10 cellular contexts compared by ENCODE assay signal in genomic region chr17:16440814-16441629, GRCh38.
DNase-seq lines count a peak whose midpoint lies in the region; ATAC-seq, FAIRE-seq and TF ChIP-seq lines count a peak whose summit lies in the region.
"Had no signal": no experiment of that assay in that cellular context is flagged by ENCODE, and none has a peak within 500 bp of the region (broad histone marks: within the 10 kb centered on the region; RNA-seq: fewer than 3 reads in every experiment).

No MANE protein-coding gene starts in this region.

- H3K4me3 Mint-ChIP-seq in T-helper 2 cell treated with Interferon-gamma antibody and Interleukin-4, amounts not matched to agents 5 μg/mL and 100 μg/mL, for 36 hours: peak overlapping the region; percentile 99

- peaks cover 62% of the 10 kb centered on the region for H3K36me3 Mint-ChIP-seq in T-helper 2 cell treated with Interferon-gamma antibody and Interleukin-4, amounts not matched to agents 5 μg/mL and 100 μg/mL, for 36 hours (ENCODE audit: low read depth)

- H3K4me3 ChIP-seq in epithelial cell of esophagus (ENCODE audit: low read length) (peak overlapping the region; percentile 95), skin epidermis (peak overlapping the region in 5 of 7 experiments; percentile 68 to 97 (median 93))

- no peak for ATAC-seq in HG03045 (IDR thresholded peaks at IDR 0.05; ENCODE audit: unreplicated experiment)

- H3K27me3 Mint-ChIP-seq in T-helper 2 cell treated with Interferon-gamma antibody and Interleukin-4, amounts not matched to agents 5 μg/mL and 100 μg/mL, for 36 hours (ENCODE audit: low read depth): no peaks in the 10 kb centered on the region

- no peaks in the 10 kb centered on the region for H3K9me3 Mint-ChIP-seq in T-helper 2 cell treated with Interferon-gamma antibody and Interleukin-4, amounts not matched to agents 5 μg/mL and 100 μg/mL, for 36 hours

- H3K27ac ChIP-seq in RWPE1: peak overlapping the region; percentile 94
- H3K27ac ChIP-seq in skin epidermis: peak overlapping the region in 10 of 21 experiments; percentile 8 to 97 (median 94)

- CTCF ChIA-PET in RWPE1 (lab: Yijun Ruan, JAX): interaction anchor here (0.5 to 1.3 kb wide), 4 partner anchors 10 to 747 kb away, joined by 3 to 11 read pairs (median 4); no protein-coding TSS in a partner anchor

- TF ChIP-seq CTCF in RWPE1 (conservative IDR thresholded peaks at IDR 0.05; ENCODE audit: low read depth): no peak
- no peak for TF ChIP-seq CTCF in epithelial cell of esophagus (IDR thresholded peaks at IDR 0.05; ENCODE audit: insufficient read depth, low read depth, low read length, missing control alignments)

- POLR2A ChIA-PET in RWPE1 (lab: Yijun Ruan, JAX; ENCODE audit: low non-redundant PET): no interaction called here

- H3K4me1 Mint-ChIP-seq in T-helper 2 cell treated with Interferon-gamma antibody and Interleukin-4, amounts not matched to agents 5 μg/mL and 100 μg/mL, for 36 hours (ENCODE audit: low read depth): peaks cover 26% of the 10 kb centered on the region

- FAIRE-seq in RCC 7860 (lab: Jason Lieb, UNC): no peak

- peak overlapping the region; percentile 98 for H3K27ac Mint-ChIP-seq in T-helper 2 cell treated with Interferon-gamma antibody and Interleukin-4, amounts not matched to agents 5 μg/mL and 100 μg/mL, for 36 hours

- DNase-seq in T-helper 2 cell treated with Interferon-gamma antibody and Interleukin-4, amounts not matched to agents 5 μg/mL and 100 μg/mL, for 36 hours (ENCODE audit: low spot score): no peak
- DNase-seq in T-helper 2 cell (no peak), RWPE1 (ENCODE audit: low spot score) (no peak), epithelial cell of esophagus (ENCODE audit: low read depth) (no peak), DMS153 (lab: John Stamatoyannopoulos, UW) (no peak), RCC 7860 (ENCODE audit: low spot score) (no peak)
- DNase-seq: C1 segment of cervical spinal cord, NCI-H510A treated with DMSO at 0.1 percent for 48 hours had no signal
